In the genomic region with DNA sequence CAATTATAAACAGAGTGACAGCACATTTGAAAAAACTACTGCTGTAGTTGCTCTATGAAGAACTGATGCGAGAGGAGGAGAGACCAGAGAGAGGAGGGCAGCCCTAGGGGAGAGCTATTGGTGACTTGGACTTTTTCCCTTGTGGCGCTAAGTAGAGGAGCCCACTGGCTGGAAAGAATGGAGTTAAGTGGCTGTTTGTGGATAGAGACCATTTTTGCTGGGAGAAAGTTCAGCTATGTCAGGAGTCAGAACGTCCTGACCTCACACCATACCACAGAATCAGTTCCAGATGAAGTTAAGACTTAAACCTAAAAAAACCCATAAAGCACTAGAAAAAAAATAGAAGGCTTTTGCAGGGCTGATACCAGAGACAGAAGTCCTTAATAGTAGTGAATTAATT, we compare ENCODE assay signal across 10 cellular contexts. TPM values are rescaled to one million over a fixed set of nuclear protein-coding genes. Genes with fewer than 3 reads are reported as not detected.
DNase-seq lines count a peak whose midpoint lies in the region; ATAC-seq and TF ChIP-seq lines count a peak whose summit lies in the region.
"Had no signal": no experiment of that assay in that cellular context is flagged by ENCODE, and none has a peak within 500 bp of the region (broad histone marks: within the 10 kb centered on the region; RNA-seq: fewer than 3 reads in every experiment).

No MANE protein-coding gene starts in this region.

- H3K4me1 ChIP-seq in prostate gland (replicated peaks), result peaks cover 2% of the 10 kb centered on the region

- ATAC-seq in HG03045 (IDR thresholded peaks at IDR 0.05; ENCODE audit: unreplicated experiment) (no peak), HG03196 (IDR thresholded peaks at IDR 0.05; ENCODE audit: unreplicated experiment) (no peak), HG02759 (IDR thresholded peaks at IDR 0.05; ENCODE audit: unreplicated experiment) (no peak)

- TF ChIP-seq POLR2A in prostate gland (IDR thresholded peaks at IDR 0.05), result no peak

- no peaks in the 10 kb centered on the region for H3K36me3 ChIP-seq in prostate gland

- H3K4me3 ChIP-seq in prostate gland, result peak overlapping the region; percentile 63 to 72
- H3K4me3 ChIP-seq: lung had no signal

- WGBS in prostate gland, result 27% methylated on average over 3 of the region's 3 CpGs

- intact Hi-C loops in prostate gland (cut with DNase I), result loop anchor here (10.0 kb wide), 2 partner anchors 131 to 199 kb away; a partner anchor contains a TSS

- TF ChIP-seq CTCF in prostate gland (IDR thresholded peaks at IDR 0.05), result no peak

- peak; percentile 55 for DNase-seq in GM03348 (ENCODE audit: low spot score)
- DNase-seq in RKO (ENCODE audit: low spot score), result peak; percentile 52
- no peak for DNase-seq in epithelial cell of prostate (ENCODE audit: low read depth, low spot score)
- DNase-seq in prostate gland (ENCODE audit: low spot score), result no peak
- DNase-seq in GM19238 (ENCODE audit: insufficient read length, low spot score), result no peak

- no peaks in the 10 kb centered on the region for H3K9me3 ChIP-seq in prostate gland

- H3K27me3 ChIP-seq in prostate gland (replicated peaks; ENCODE audit: insufficient read depth), result no peaks in the 10 kb centered on the region

- H3K27ac ChIP-seq in epithelial cell of prostate (peak overlapping the region; percentile 87), prostate gland (peak overlapping the region; percentile 31 to 100)

RNA-seq across cellular contexts. Expression of a gene that starts 2.0 kb away (rescaled TPM):
- total RNA-seq in prostate gland, result 100 to 1,000 TPM in 1 of 2 donors, 10 to 100 TPM in 1; 79.7 to 217 TPM

RNA-seq across cellular contexts. Expression of a gene that starts 4.9 kb away (rescaled TPM):
- total RNA-seq in prostate gland, result not detected
- total RNA-seq: lung; T-helper 1 cell treated with Interleukin-12 subunit alpha and Interleukin-12 subunit beta and Interleukin-4 antibody, amounts not matched to agents 30 ng/mL and 1 ng/mL, for 36 hours had no signal

RNA-seq across cellular contexts. Expression of a gene that starts 6.8 kb away (rescaled TPM):
- 10 to 100 TPM; 60.5 to 69.4 TPM for total RNA-seq in prostate gland

RNA-seq across cellular contexts. Expression of a gene that starts 41.3 kb away (rescaled TPM):
- 10 to 100 TPM in 1 of 2 donors, 1 to 10 TPM in 1; 6.9 to 10.4 TPM for total RNA-seq in prostate gland

RNA-seq across cellular contexts. Expression of a gene that starts 46.9 kb away (rescaled TPM):
- 1 to 10 TPM; 1.2 to 4.2 TPM for total RNA-seq in prostate gland

Comparison
In these comparisons a context has a peak if more than half of its experiments do, and no peak if none do; other contexts are left out.
1. DNase-seq: peak in GM03348 (single experiment) and RKO (single experiment); none in epithelial cell of prostate (single experiment), prostate gland (single experiment) and GM19238 (single experiment).